17 cellular contexts compared by ENCODE assay signal in genomic region chrX:28979876-28980275, GRCh38.
DNase-seq lines count a peak whose midpoint lies in the region; ATAC-seq and TF ChIP-seq lines count a peak whose summit lies in the region.
"Had no signal": no experiment of that assay in that cellular context is flagged by ENCODE, and none has a peak within 500 bp of the region (broad histone marks: within the 10 kb centered on the region; RNA-seq: fewer than 3 reads in every experiment).

No MANE protein-coding gene starts in this region.

- TF ChIP-seq POLR2A in Peyer's patch (IDR thresholded peaks at IDR 0.05), result no peak

- no peaks in the 10 kb centered on the region for H3K9me3 ChIP-seq in Peyer's patch

- no peak overlapping the region for H3K27ac ChIP-seq in Peyer's patch
- H3K27ac ChIP-seq: 22Rv1 had no signal

- TF ChIP-seq CTCF in omental fat pad (IDR thresholded peaks at IDR 0.05) (no peak), Peyer's patch (IDR thresholded peaks at IDR 0.05) (no peak)

- peak; percentile 28 for ATAC-seq in omental fat pad (ENCODE audit: low FRiP score)

- no peaks in the 10 kb centered on the region for H3K36me3 ChIP-seq in Peyer's patch

- no peak overlapping the region for H3K4me3 ChIP-seq in Peyer's patch

- H3K27me3 ChIP-seq in Peyer's patch, result no peaks in the 10 kb centered on the region

- H3K4me1 ChIP-seq in Peyer's patch, result no peaks in the 10 kb centered on the region

- DNase-seq in DMS53 (lab: John Stamatoyannopoulos, UW), result peak; percentile 14
- no peak for DNase-seq in DMS53 treated with DMSO at 0.1 percent for 48 hours (lab: John Stamatoyannopoulos, UW; ENCODE audit: unreplicated experiment)
- peak; percentile 59 to 70 for DNase-seq in NCI-H526 (lab: John Stamatoyannopoulos, UW)
- DNase-seq in astrocyte of the hippocampus (ENCODE audit: low read depth, low spot score), result peak; percentile 18
- DNase-seq in omental fat pad (ENCODE audit: low spot score), result no peak
- DNase-seq in ureter (ENCODE audit: low spot score), result no peak
- no peak for DNase-seq in NCI-H1105 treated with DMSO at 0.1 percent for 48 hours (lab: John Stamatoyannopoulos, UW)
- no peak for DNase-seq in Peyer's patch
- DNase-seq: DND-41, GOT3, Karpas-422, MM.1S, NCI-H1092, NCI-H2081, NCI-H510A, NCI-H82 had no signal

Comparison
In these comparisons a context has a peak if more than half of its experiments do, and no peak if none do; other contexts are left out.
1. DNase-seq: peak in DMS53 (single experiment), NCI-H526 (2 of 2) and astrocyte of the hippocampus (single experiment); none in DMS53 treated with DMSO at 0.1 percent for 48 hours (single experiment), omental fat pad (single experiment), ureter (single experiment), NCI-H1105 treated with DMSO at 0.1 percent for 48 hours (single experiment) and Peyer's patch (0 of 3).